1 cellular context compared by ENCODE assay signal in genomic region chr10:30445716-30446115, GRCh38.
TF ChIP-seq lines count a peak whose summit lies in the region.

No MANE protein-coding gene starts in this region.

TF ChIP-seq in GM23338, 12 proteins besides CTCF, POLR2A, EP300 and RAD21 (continued from another document):
- TF ChIP-seq REST (IDR thresholded peaks at IDR 0.05; ENCODE audit: unreplicated experiment) (no peak), POLR2AphosphoS5 (IDR thresholded peaks at IDR 0.05; ENCODE audit: low read depth) (no peak), NANOG (IDR thresholded peaks at IDR 0.05; ENCODE audit: borderline replicate concordance) (no peak), EZH2 (IDR thresholded peaks at IDR 0.05; ENCODE audit: low read depth, unreplicated experiment) (no peak), STAT1 (IDR thresholded peaks at IDR 0.05; ENCODE audit: unreplicated experiment) (no peak), JUNB (IDR thresholded peaks at IDR 0.05; ENCODE audit: unreplicated experiment) (no peak)
- TF ChIP-seq, protein P1, sequence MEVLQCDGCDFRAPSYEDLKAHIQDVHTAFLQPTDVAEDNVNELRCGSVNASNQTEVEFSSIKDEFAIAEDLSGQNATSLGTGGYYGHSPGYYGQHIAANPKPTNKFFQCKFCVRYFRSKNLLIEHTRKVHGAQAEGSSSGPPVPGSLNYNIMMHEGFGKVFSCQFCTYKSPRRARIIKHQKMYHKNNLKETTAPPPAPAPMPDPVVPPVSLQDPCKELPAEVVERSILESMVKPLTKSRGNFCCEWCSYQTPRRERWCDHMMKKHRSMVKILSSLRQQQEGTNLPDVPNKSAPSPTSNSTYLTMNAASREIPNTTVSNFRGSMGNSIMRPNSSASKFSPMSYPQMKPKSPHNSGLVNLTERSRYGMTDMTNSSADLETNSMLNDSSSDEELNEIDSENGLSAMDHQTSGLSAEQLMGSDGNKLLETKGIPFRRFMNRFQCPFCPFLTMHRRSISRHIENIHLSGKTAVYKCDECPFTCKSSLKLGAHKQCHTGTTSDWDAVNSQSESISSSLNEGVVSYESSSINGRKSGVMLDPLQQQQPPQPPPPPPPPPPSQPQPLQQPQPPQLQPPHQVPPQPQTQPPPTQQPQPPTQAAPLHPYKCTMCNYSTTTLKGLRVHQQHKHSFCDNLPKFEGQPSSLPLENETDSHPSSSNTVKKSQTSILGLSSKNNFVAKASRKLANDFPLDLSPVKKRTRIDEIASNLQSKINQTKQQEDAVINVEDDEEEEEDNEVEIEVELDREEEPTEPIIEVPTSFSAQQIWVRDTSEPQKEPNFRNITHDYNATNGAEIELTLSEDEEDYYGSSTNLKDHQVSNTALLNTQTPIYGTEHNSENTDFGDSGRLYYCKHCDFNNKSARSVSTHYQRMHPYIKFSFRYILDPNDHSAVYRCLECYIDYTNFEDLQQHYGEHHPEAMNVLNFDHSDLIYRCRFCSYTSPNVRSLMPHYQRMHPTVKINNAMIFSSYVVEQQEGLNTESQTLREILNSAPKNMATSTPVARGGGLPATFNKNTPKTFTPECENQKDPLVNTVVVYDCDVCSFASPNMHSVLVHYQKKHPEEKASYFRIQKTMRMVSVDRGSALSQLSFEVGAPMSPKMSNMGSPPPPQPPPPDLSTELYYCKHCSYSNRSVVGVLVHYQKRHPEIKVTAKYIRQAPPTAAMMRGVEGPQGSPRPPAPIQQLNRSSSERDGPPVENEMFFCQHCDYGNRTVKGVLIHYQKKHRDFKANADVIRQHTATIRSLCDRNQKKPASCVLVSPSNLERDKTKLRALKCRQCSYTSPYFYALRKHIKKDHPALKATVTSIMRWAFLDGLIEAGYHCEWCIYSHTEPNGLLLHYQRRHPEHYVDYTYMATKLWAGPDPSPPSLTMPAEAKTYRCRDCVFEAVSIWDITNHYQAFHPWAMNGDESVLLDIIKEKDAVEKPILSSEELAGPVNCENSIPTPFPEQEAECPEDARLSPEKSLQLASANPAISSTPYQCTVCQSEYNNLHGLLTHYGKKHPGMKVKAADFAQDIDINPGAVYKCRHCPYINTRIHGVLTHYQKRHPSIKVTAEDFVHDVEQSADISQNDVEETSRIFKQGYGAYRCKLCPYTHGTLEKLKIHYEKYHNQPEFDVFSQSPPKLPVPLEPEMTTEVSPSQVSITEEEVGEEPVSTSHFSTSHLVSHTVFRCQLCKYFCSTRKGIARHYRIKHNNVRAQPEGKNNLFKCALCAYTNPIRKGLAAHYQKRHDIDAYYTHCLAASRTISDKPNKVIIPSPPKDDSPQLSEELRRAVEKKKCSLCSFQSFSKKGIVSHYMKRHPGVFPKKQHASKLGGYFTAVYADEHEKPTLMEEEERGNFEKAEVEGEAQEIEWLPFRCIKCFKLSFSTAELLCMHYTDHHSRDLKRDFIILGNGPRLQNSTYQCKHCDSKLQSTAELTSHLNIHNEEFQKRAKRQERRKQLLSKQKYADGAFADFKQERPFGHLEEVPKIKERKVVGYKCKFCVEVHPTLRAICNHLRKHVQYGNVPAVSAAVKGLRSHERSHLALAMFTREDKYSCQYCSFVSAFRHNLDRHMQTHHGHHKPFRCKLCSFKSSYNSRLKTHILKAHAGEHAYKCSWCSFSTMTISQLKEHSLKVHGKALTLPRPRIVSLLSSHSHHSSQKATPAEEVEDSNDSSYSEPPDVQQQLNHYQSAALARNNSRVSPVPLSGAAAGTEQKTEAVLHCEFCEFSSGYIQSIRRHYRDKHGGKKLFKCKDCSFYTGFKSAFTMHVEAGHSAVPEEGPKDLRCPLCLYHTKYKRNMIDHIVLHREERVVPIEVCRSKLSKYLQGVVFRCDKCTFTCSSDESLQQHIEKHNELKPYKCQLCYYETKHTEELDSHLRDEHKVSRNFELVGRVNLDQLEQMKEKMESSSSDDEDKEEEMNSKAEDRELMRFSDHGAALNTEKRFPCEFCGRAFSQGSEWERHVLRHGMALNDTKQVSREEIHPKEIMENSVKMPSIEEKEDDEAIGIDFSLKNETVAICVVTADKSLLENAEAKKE (CRISPR knock-in tag; IDR thresholded peaks at IDR 0.05), result no peak
